ENCODE assay signal across 8 cellular contexts in genomic region chr2:241636983-241637232, GRCh38. TPM values are rescaled to one million over a fixed set of nuclear protein-coding genes. Genes with fewer than 3 reads are reported as not detected.
DNase-seq lines count a peak whose midpoint lies in the region; ATAC-seq and TF ChIP-seq lines count a peak whose summit lies in the region.

TSS of gene THAP4 (minus strand) at chr2:241637158. CDS start at chr2:241637017, 141 bp downstream.

- CTCF ChIA-PET in activated CD8-positive, alpha-beta memory T cell treated with anti-CD3 and anti-CD28 coated beads for 36 hours (lab: Charles Lee) = interaction anchor here (0.5 to 1.5 kb wide), 3 partner anchors 11 to 322 kb away, joined by 3 read pairs; partner anchors contain the start of genes HDLBP and SEPTIN2

- TF ChIP-seq CTCF in ascending aorta (IDR thresholded peaks at IDR 0.05) = no peak

- H3K36me3 ChIP-seq in ascending aorta = peaks cover 17 to 21% of the 10 kb centered on the region in 2 donors
- peaks cover 13% of the 10 kb centered on the region for H3K36me3 ChIP-seq in iPS DF 6.9 (ENCODE audit: control insufficient read depth, insufficient read depth, low read length)
- peaks cover 21 to 35% (median 22%) of the 10 kb centered on the region in 3 donors for H3K36me3 ChIP-seq in skeletal muscle tissue (ENCODE audit: control insufficient read depth in 3 of 3, insufficient read depth in 3 of 3, low read length in 3 of 3)

- H3K27ac ChIP-seq in ascending aorta = peak within 1 kb of the TSS; percentile 99
- no peak within 1 kb of the TSS for H3K27ac ChIP-seq in iPS DF 6.9 (ENCODE audit: low read length)
- peak within 1 kb of the TSS; percentile 99 for H3K27ac ChIP-seq in skeletal muscle tissue (ENCODE audit: low read depth, low read length)

- H3K4me1 ChIP-seq in ascending aorta (peaks cover 17 to 29% of the 10 kb centered on the region in 2 donors), iPS DF 6.9 (ENCODE audit: control insufficient read depth, insufficient read depth, low read length) (0 out of 2 replicates have a peak, but pooled peaks cover 1% of the 10 kb centered on the region), skeletal muscle tissue (ENCODE audit: control insufficient read depth in 3 of 3, insufficient read depth in 3 of 3, low read length in 3 of 3) (peaks cover 22 to 40% (median 35%) of the 10 kb centered on the region in 3 donors)

- no peaks in the 10 kb centered on the region for H3K9me3 ChIP-seq in ascending aorta
- no peaks in the 10 kb centered on the region for H3K9me3 ChIP-seq in iPS DF 6.9 (ENCODE audit: control insufficient read depth, insufficient read depth, low read length)
- no peaks in the 10 kb centered on the region for H3K9me3 ChIP-seq in skeletal muscle tissue (ENCODE audit: control insufficient read depth in 3 of 3, low read length in 3 of 3)

- intact Hi-C loops in ascending aorta (cut with DNase I) = loop anchor here (1.0 kb wide), 7 partner anchors 27 to 487 kb away; partner anchors contain the start of genes DTYMK, FARP2, HDLBP and ING5

- H3K4me3 ChIP-seq in ascending aorta (peak within 1 kb of the TSS; percentile 89 to 100), iPS DF 6.9 (ENCODE audit: low read length) (peak within 1 kb of the TSS; percentile 98), skeletal muscle tissue (ENCODE audit: low read length in 3 of 3) (peak within 1 kb of the TSS; percentile 72 to 97 (median 97))

- no CpG with 5 or more reads among the region's 42 CpGs for WGBS in iPS DF 6.9 (ENCODE audit: insufficient coverage, insufficient read length)

- H3K9ac ChIP-seq in skeletal muscle tissue (ENCODE audit: low read depth in 1 of 3, low read length in 3 of 3) = peak within 1 kb of the TSS; percentile 98 to 99 (median 98)

- peak; percentile 59 for ATAC-seq in HG02678 (IDR thresholded peaks at IDR 0.05; ENCODE audit: unreplicated experiment)

- POLR2A ChIA-PET in activated CD8-positive, alpha-beta memory T cell treated with anti-CD3 and anti-CD28 coated beads for 36 hours (lab: Charles Lee) = interaction anchor here (1.3 kb wide), 1 partner anchor 50 kb away, joined by 6 read pairs; the partner anchor contains the start of gene DTYMK

- DNase-seq in activated CD8-positive, alpha-beta memory T cell treated with anti-CD3 and anti-CD28 coated beads, Interleukin-2, amount 50 U/mL, for 48 hours = no peak
- DNase-seq in NOMO-1 treated with dmso at 0.1 percent for 144 hours (lab: John Stamatoyannopoulos, UW; ENCODE audit: unreplicated experiment) = peak; percentile 51
- peak in 1 of 2 donors; percentile 70 for DNase-seq in ascending aorta (ENCODE audit: low spot score in 2 of 2)
- DNase-seq in iPS DF 6.9 (ENCODE audit: low read depth, low spot score) = no peak
- no peak for DNase-seq in NCI-H524 treated with DMSO at 0.1 percent for 48 hours (lab: John Stamatoyannopoulos, UW)

- H3K27me3 ChIP-seq in ascending aorta (no peaks in the 10 kb centered on the region), iPS DF 6.9 (ENCODE audit: control insufficient read depth, insufficient read depth, low read length) (no peaks in the 10 kb centered on the region), skeletal muscle tissue (ENCODE audit: control insufficient read depth in 3 of 3, insufficient read depth in 3 of 3, low read length in 3 of 3) (no peaks in the 10 kb centered on the region)

RNA-seq across cellular contexts. Expression of gene THAP4, which starts in this region (rescaled TPM):
- 10 to 100 TPM; 57.3 to 57.7 TPM for total RNA-seq in activated CD8-positive, alpha-beta memory T cell treated with anti-CD3 and anti-CD28 coated beads for 36 hours
- total RNA-seq in ascending aorta = 80.8 TPM
- total RNA-seq in skeletal muscle tissue = 35.5 TPM
